In the genomic region with DNA sequence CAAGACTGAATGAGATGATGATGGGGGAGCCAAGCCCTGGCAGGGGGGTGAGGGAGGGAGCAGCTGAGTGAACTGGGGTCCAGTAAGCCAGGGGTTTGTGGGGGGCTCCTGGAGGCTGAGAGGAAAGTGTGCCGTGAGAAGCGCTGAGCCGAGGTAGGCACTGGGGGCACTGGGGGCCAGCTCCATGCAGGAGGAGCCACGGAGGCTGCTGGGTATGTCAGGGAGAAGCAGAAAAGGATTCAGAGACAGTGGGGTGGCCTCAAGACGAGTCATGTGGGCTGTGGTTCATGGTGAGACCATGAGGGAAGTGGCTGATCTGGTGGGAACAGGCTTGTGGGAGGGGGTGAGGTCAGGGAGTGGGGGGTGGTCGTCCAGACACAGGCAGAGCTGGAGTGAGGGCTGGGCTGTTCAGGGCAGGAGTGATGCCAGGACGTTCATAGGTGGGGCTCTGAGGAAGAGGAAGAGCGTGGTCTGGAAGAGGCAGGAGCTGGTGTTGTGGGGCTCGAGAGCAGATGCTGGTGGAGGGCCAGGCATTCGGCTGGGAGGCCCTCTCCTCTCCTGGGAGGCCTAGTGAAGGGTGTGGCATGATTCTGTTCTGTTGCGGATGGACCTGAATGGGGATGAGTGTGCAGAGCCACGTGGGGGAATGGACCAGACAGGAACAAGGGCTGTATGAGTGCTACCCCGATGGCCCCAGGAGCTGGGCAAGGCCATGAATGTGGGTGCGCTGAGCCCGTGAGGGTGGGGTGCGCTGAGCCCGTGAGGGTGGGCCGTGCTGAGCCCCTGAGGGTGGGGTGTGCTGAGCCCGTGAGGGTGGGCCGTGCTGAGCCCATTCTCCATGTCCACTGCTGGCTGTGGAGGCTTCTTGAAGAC, we compare ENCODE assay signal across 21 cellular contexts.
DNase-seq lines count a peak whose midpoint lies in the region; FAIRE-seq and TF ChIP-seq lines count a peak whose summit lies in the region.
"Had no signal": no experiment of that assay in that cellular context is flagged by ENCODE, and none has a peak within 500 bp of the region (broad histone marks: within the 10 kb centered on the region; RNA-seq: fewer than 3 reads in every experiment).

No MANE protein-coding gene starts in this region.

- H2BK15ac ChIP-seq in neuronal stem cell (ENCODE audit: low read length), result no peak overlapping the region

- H3K27me3 ChIP-seq in astrocyte (ENCODE audit: insufficient read depth, low read length), result no peaks in the 10 kb centered on the region
- H3K27me3 ChIP-seq in neuronal stem cell (ENCODE audit: control insufficient read depth in 3 of 3, insufficient read depth in 3 of 3, low read depth in 1 of 3, low read length in 3 of 3), result no peaks in the 10 kb centered on the region
- H3K27me3 ChIP-seq in prostate gland (replicated peaks; ENCODE audit: insufficient read depth), result no peaks in the 10 kb centered on the region
- H3K27me3 ChIP-seq: adrenal gland, BE2C, heart right ventricle, testis had no signal

- no peak for FAIRE-seq in astrocyte (lab: Jason Lieb, UNC)
- FAIRE-seq: small intestine had no signal

- no peak overlapping the region for H4K91ac ChIP-seq in neuronal stem cell (ENCODE audit: low read depth, low read length, poor library complexity)

- no peak overlapping the region for H3K4ac ChIP-seq in neuronal stem cell (ENCODE audit: low read length)

- H4K20me1 ChIP-seq in astrocyte (ENCODE audit: insufficient read depth, low read length), result peaks cover 50% of the 10 kb centered on the region

- intact Hi-C loops in prostate gland (cut with DNase I), result no loop called here

- H3K27ac Mint-ChIP-seq in T-helper 1 cell treated with Interleukin-12 subunit alpha and Interleukin-12 subunit beta and Interleukin-4 antibody, amounts not matched to agents 30 μg/mL and 1 μg/mL, for 36 hours, result peak overlapping the region; percentile 45
- peak overlapping the region; percentile 68 for H3K27ac Mint-ChIP-seq in astrocyte (ENCODE audit: unreplicated experiment)
- H3K27ac Mint-ChIP-seq: activated T-helper 1 cell treated with anti-CD3 and anti-CD28 coated beads, Interleukin-12 subunit alpha, Interleukin-12 subunit beta, Interleukin-2, Interleukin-4 antibody, amounts not matched to agents 30 ng/mL and 10 ng/mL and 1 ng/mL, durations not matched to agents 14 hours and 24 hours and 36 hours had no signal

- H3K36me3 Mint-ChIP-seq in T-helper 1 cell treated with Interleukin-12 subunit alpha and Interleukin-12 subunit beta and Interleukin-4 antibody, amounts not matched to agents 30 μg/mL and 1 μg/mL, for 36 hours (ENCODE audit: low read depth), result peaks cover 19% of the 10 kb centered on the region
- H3K36me3 Mint-ChIP-seq in astrocyte (ENCODE audit: low read depth, unreplicated experiment), result peaks cover 23% of the 10 kb centered on the region

- H3K9me3 ChIP-seq in astrocyte (ENCODE audit: insufficient read depth, low read depth, low read length) (no peaks in the 10 kb centered on the region), neuronal stem cell (replicated peaks in 1 of 2; ENCODE audit: control insufficient read depth in 2 of 2, insufficient read depth in 1 of 2, low read depth in 1 of 2, low read length in 2 of 2) (no peaks in the 10 kb centered on the region), prostate gland (no peaks in the 10 kb centered on the region)
- H3K9me3 ChIP-seq: adrenal gland, BE2C, heart right ventricle, lower lobe of right lung, SK-N-SH, testis had no signal

- H3K23ac ChIP-seq in neuronal stem cell (ENCODE audit: low read depth, low read length, poor library complexity), result peak overlapping the region; percentile 93

- no peak overlapping the region for H4K8ac ChIP-seq in neuronal stem cell (ENCODE audit: low read depth, low read length)

- H3K79me1 ChIP-seq in neuronal stem cell (ENCODE audit: low read depth, low read length), result peaks cover 23% of the 10 kb centered on the region

- H3K9me3 Mint-ChIP-seq in T-helper 1 cell treated with Interleukin-12 subunit alpha and Interleukin-12 subunit beta and Interleukin-4 antibody, amounts not matched to agents 30 μg/mL and 1 μg/mL, for 36 hours, result no peaks in the 10 kb centered on the region
- H3K9me3 Mint-ChIP-seq in astrocyte (ENCODE audit: unreplicated experiment), result no peaks in the 10 kb centered on the region
- H3K9me3 Mint-ChIP-seq: activated T-helper 1 cell treated with anti-CD3 and anti-CD28 coated beads, Interleukin-12 subunit alpha, Interleukin-12 subunit beta, Interleukin-2, Interleukin-4 antibody, amounts not matched to agents 30 ng/mL and 10 ng/mL and 1 ng/mL, durations not matched to agents 14 hours and 24 hours and 36 hours had no signal

- TF ChIP-seq CTCF in astrocyte (IDR thresholded peaks at IDR 0.05; ENCODE audit: insufficient read depth, low read depth, low read length) (no peak), prostate gland (IDR thresholded peaks at IDR 0.05) (no peak)

- DNase-seq in T-helper 1 cell, result no peak
- DNase-seq in CMK (ENCODE audit: low read depth), result peak; percentile 34
- DNase-seq in astrocyte (ENCODE audit: low read depth), result no peak
- DNase-seq in neuronal stem cell (ENCODE audit: low spot score), result no peak
- no peak for DNase-seq in prostate gland (ENCODE audit: low spot score)
- no peak for DNase-seq in cerebellum (ENCODE audit: low spot score)
- no peak for DNase-seq in stimulated activated naive CD4-positive, alpha-beta T cell treated with Interleukin-2 at 50 U/mL for 16 hours (lab: John Stamatoyannopoulos, UW)
- DNase-seq: BE2C; DMS 273 treated with DMSO at 0.1 percent for 48 hours; GF-D8; heart right ventricle; lower lobe of right lung; small intestine; stimulated activated CD4-positive, alpha-beta T cell treated with anti-CD3 and anti-CD28 coated beads, Interleukin-4, amount 100 ng/mL, for 4 hours; testis had no signal

- peaks cover 6% of the 10 kb centered on the region for H3K79me2 ChIP-seq in astrocyte (ENCODE audit: insufficient read depth, low read length)

- WGBS in neuronal stem cell (ENCODE audit: extremely low coverage in 2 of 2, insufficient read length in 2 of 2, insufficient replicate concordance in 1 of 2), 2 donors, result no CpG with 5 or more reads among the region's 20 CpGs
- WGBS in prostate gland, result 80% methylated on average over 20 of the region's 20 CpGs

- H3K36me3 ChIP-seq in astrocyte (ENCODE audit: insufficient read depth, low read length) (peaks cover 13% of the 10 kb centered on the region), neuronal stem cell (replicated peaks in 1 of 2; ENCODE audit: control insufficient read depth in 2 of 2, insufficient read depth in 2 of 2, low read length in 2 of 2) (peaks cover 29 to 91% of the 10 kb centered on the region in 2 donors), prostate gland (peaks cover 7 to 10% of the 10 kb centered on the region in 2 donors)

- no peak overlapping the region for H3K9ac ChIP-seq in astrocyte (ENCODE audit: low read length)
- H3K9ac ChIP-seq in neuronal stem cell (ENCODE audit: low read depth, low read length, poor library complexity), result no peak overlapping the region
- H3K9ac ChIP-seq: SK-N-SH had no signal

- H3K4me1 Mint-ChIP-seq in T-helper 1 cell treated with Interleukin-12 subunit alpha and Interleukin-12 subunit beta and Interleukin-4 antibody, amounts not matched to agents 30 μg/mL and 1 μg/mL, for 36 hours (ENCODE audit: low read depth), result peaks cover 17% of the 10 kb centered on the region
- peaks cover 13% of the 10 kb centered on the region for H3K4me1 Mint-ChIP-seq in astrocyte (ENCODE audit: low read depth, unreplicated experiment)

- H3K4me2 ChIP-seq in astrocyte (ENCODE audit: low read length) (no peak overlapping the region), neuronal stem cell (ENCODE audit: insufficient read depth, low read length, poor library complexity, severe bottlenecking) (no peak overlapping the region)
- H3K4me2 ChIP-seq: SK-N-SH had no signal

- H2BK12ac ChIP-seq in neuronal stem cell (ENCODE audit: low read length), result peak overlapping the region; percentile 41

- no peak overlapping the region for H2BK5ac ChIP-seq in neuronal stem cell (ENCODE audit: low read length)

- H3K4me1 ChIP-seq in astrocyte (ENCODE audit: insufficient read depth, low read length), result peaks cover 6% of the 10 kb centered on the region
- peaks cover 7 to 16% of the 10 kb centered on the region in 2 donors for H3K4me1 ChIP-seq in neuronal stem cell (ENCODE audit: control insufficient read depth in 2 of 2, insufficient read depth in 1 of 2, low read depth in 1 of 2, low read length in 2 of 2)
- no peaks in the 10 kb centered on the region for H3K4me1 ChIP-seq in prostate gland (replicated peaks)
- H3K4me1 ChIP-seq: adrenal gland, BE2C, heart right ventricle, lower lobe of right lung had no signal

- peak overlapping the region; percentile 46 for H2AK5ac ChIP-seq in neuronal stem cell (ENCODE audit: low read depth, low read length)

- H3K4me3 ChIP-seq in astrocyte (ENCODE audit: insufficient read depth, low read depth, low read length) (no peak overlapping the region), neuronal stem cell (ENCODE audit: low read length in 2 of 2) (no peak overlapping the region), prostate gland (no peak overlapping the region)
- H3K4me3 ChIP-seq: adrenal gland, GM23338, heart right ventricle, lower lobe of right lung, testis had no signal

- no peaks in the 10 kb centered on the region for H3K27me3 Mint-ChIP-seq in T-helper 1 cell treated with Interleukin-12 subunit alpha and Interleukin-12 subunit beta and Interleukin-4 antibody, amounts not matched to agents 30 μg/mL and 1 μg/mL, for 36 hours (ENCODE audit: low read depth)
- H3K27me3 Mint-ChIP-seq in astrocyte (ENCODE audit: low read depth, unreplicated experiment), result no peaks in the 10 kb centered on the region

- H3K27ac ChIP-seq in astrocyte (ENCODE audit: low read depth, low read length), result no peak overlapping the region
- H3K27ac ChIP-seq in neuronal stem cell (replicated peaks; ENCODE audit: low read length), result no peak overlapping the region
- H3K27ac ChIP-seq in prostate gland, result no peak overlapping the region
- H3K27ac ChIP-seq: 22Rv1, adrenal gland, heart right ventricle, lower lobe of right lung, testis had no signal

- H2AFZ ChIP-seq in astrocyte (ENCODE audit: low read depth, low read length) (no peak overlapping the region), neuronal stem cell (ENCODE audit: low read length) (no peak overlapping the region)
- H2AFZ ChIP-seq: GM23338 had no signal

- peak overlapping the region; percentile 61 for H2BK120ac ChIP-seq in neuronal stem cell (ENCODE audit: low read depth, low read length)

- no peak overlapping the region for H3K4me3 Mint-ChIP-seq in T-helper 1 cell treated with Interleukin-12 subunit alpha and Interleukin-12 subunit beta and Interleukin-4 antibody, amounts not matched to agents 30 μg/mL and 1 μg/mL, for 36 hours
- H3K4me3 Mint-ChIP-seq in astrocyte (ENCODE audit: unreplicated experiment), result no peak overlapping the region
- H3K4me3 Mint-ChIP-seq: activated T-helper 1 cell treated with anti-CD3 and anti-CD28 coated beads, Interleukin-12 subunit alpha, Interleukin-12 subunit beta, Interleukin-2, Interleukin-4 antibody, amounts not matched to agents 30 ng/mL and 10 ng/mL and 1 ng/mL, durations not matched to agents 14 hours and 24 hours and 36 hours had no signal

- TF ChIP-seq POLR2A in prostate gland (IDR thresholded peaks at IDR 0.05), result no peak

- H3K18ac ChIP-seq in neuronal stem cell (ENCODE audit: low read length), result peak overlapping the region; percentile 64

- no peak overlapping the region for H3K14ac ChIP-seq in neuronal stem cell (ENCODE audit: low read length)
